ENCODE assay signal across 8 cellular contexts in genomic region chr6:119333707-119334295, GRCh38. TPM values are rescaled to one million over a fixed set of nuclear protein-coding genes. Genes with fewer than 3 reads are reported as not detected.
DNase-seq lines count a peak whose midpoint lies in the region; ATAC-seq and TF ChIP-seq lines count a peak whose summit lies in the region.

No MANE protein-coding gene starts in this region.

- no peak overlapping the region for H3K4me3 Mint-ChIP-seq in naive B cell

- TF ChIP-seq CTCF in 22Rv1 (IDR thresholded peaks at IDR 0.05) = peak; percentile 69

- DNase-seq in astrocyte of the hippocampus (ENCODE audit: low read depth, low spot score) = peak; percentile 37
- DNase-seq in naive B cell = peak; percentile 42
- no peak for DNase-seq in KBM-7
- DNase-seq in OCI-M2 (lab: John Stamatoyannopoulos, UW; ENCODE audit: unreplicated experiment) = no peak
- DNase-seq in NCI-H2227 (lab: John Stamatoyannopoulos, UW; ENCODE audit: unreplicated experiment) = no peak

- peaks cover 26 to 47% (median 44%) of the 10 kb centered on the region in 3 donors for H3K4me1 Mint-ChIP-seq in naive B cell

- no peaks in the 10 kb centered on the region for H3K9me3 Mint-ChIP-seq in naive B cell

- TF ChIP-seq POLR2A in GM18505 (IDR thresholded peaks at IDR 0.05; ENCODE audit: borderline replicate concordance, extremely low read depth, insufficient read depth, insufficient read length) = no peak

- H3K27ac ChIP-seq in 22Rv1 = no peak overlapping the region

- H3K27me3 Mint-ChIP-seq in naive B cell = no peaks in the 10 kb centered on the region

- H3K36me3 Mint-ChIP-seq in naive B cell = peaks cover 0 to 6% of the 10 kb centered on the region in 2 donors

- in situ Hi-C loops in KBM-7 (cut with MboI; ENCODE audit: low pct_unique_long_range_greater_than_20kb, low sequenced_read_pairs) = no loop called here

- peak overlapping the region in 2 of 6 donors; percentile 29 to 30 for H3K27ac Mint-ChIP-seq in naive B cell

- ATAC-seq in GM18505 (IDR thresholded peaks at IDR 0.05; ENCODE audit: unreplicated experiment) (peak; percentile 38), HG03520 (IDR thresholded peaks at IDR 0.05; ENCODE audit: unreplicated experiment) (peak; percentile 47), naive B cell (ENCODE audit: low read depth in 2 of 2) (peak; percentile 41 to 47)

RNA-seq across cellular contexts. Expression of gene MAN1A1, which starts 15.8 kb away (rescaled TPM):
- 10 to 100 TPM; 14.2 to 23.1 (median 19.0) TPM for polyA plus RNA-seq in naive B cell (ENCODE audit: low read depth in 6 of 6)

Comparison
In these comparisons a context has a peak if more than half of its experiments do, and no peak if none do; other contexts are left out.
1. DNase-seq: peak in astrocyte of the hippocampus (single experiment) and naive B cell (single experiment); none in KBM-7 (single experiment), OCI-M2 (single experiment) and NCI-H2227 (single experiment).
2. Peak in every context shown above with its lines, with median percentiles within 50 percentile points of each other: ATAC-seq.